Comparison of ENCODE assay signal across 16 cellular contexts in genomic region chr11:76270387-76270786, GRCh38.
DNase-seq lines count a peak whose midpoint lies in the region; ATAC-seq, FAIRE-seq and TF ChIP-seq lines count a peak whose summit lies in the region.
"Had no signal": no experiment of that assay in that cellular context is flagged by ENCODE, and none has a peak within 500 bp of the region (broad histone marks: within the 10 kb centered on the region; RNA-seq: fewer than 3 reads in every experiment).

No MANE protein-coding gene starts in this region.

- intact Hi-C loops in colonic mucosa (cut with DNase I), result no loop called here
- intact Hi-C loops in HepG2 (cut with micrococcal nuclease; ENCODE audit: unreplicated experiment), result no loop called here
- intact Hi-C loops in tibial artery (cut with DNase I; ENCODE audit: low total_unique reads), result no loop called here

- H3K36me3 ChIP-seq in colonic mucosa, result no peaks in the 10 kb centered on the region
- no peaks in the 10 kb centered on the region for H3K36me3 ChIP-seq in HepG2 (replicated peaks in 1 of 2; ENCODE audit: control insufficient read depth in 1 of 2, insufficient read depth in 2 of 2, low read length in 2 of 2)
- H3K36me3 ChIP-seq in tibial artery, result no peaks in the 10 kb centered on the region

- TF ChIP-seq RAD21 in HepG2 (CRISPR knock-in tag; IDR thresholded peaks at IDR 0.05), result no peak

- POLR2A ChIA-PET in HepG2 (lab: Yijun Ruan, JAX), result no interaction called here

- TF ChIP-seq EP300 in HepG2 (IDR thresholded peaks at IDR 0.05; ENCODE audit: low read depth in 2 of 2, low read length in 2 of 2) (no peak), HepG2 (CRISPR knock-in tag; IDR thresholded peaks at IDR 0.05; ENCODE audit: borderline replicate concordance) (no peak)

- H3K4me3 ChIP-seq in colonic mucosa (no peak overlapping the region), HepG2 (replicated peaks in 1 of 3; ENCODE audit: insufficient read depth in 1 of 3, low read depth in 2 of 3, low read length in 3 of 3) (no peak overlapping the region), tibial artery (no peak overlapping the region)

- DNase-seq in NCI-H345 (lab: John Stamatoyannopoulos, UW) (peak; percentile 39), NCI-H345 treated with DMSO at 0.1 percent for 48 hours (lab: John Stamatoyannopoulos, UW; ENCODE audit: unreplicated experiment) (no peak), colonic mucosa (peak; percentile 25), HepG2 (ENCODE audit: low spot score) (no peak), tibial artery (peak; percentile 63 to 80), ACHN (no peak)
- no peak for DNase-seq in activated CD4-positive, alpha-beta T cell treated with anti-CD3 and anti-CD28 coated beads for 1 hour
- DNase-seq: activated effector memory CD4-positive, alpha-beta T cell treated with Interleukin-2 at 50 U/mL for 16 hours; CD4-positive, alpha-beta T cell; effector CD8-positive, alpha-beta T cell had no signal

- no peaks in the 10 kb centered on the region for H4K20me1 ChIP-seq in HepG2 (ENCODE audit: insufficient read depth, low read length)

- H3K4me2 ChIP-seq in HepG2 (ENCODE audit: low read depth, low read length), result no peak overlapping the region

- in situ Hi-C loops in HepG2 (cut with HindIII; ENCODE audit: extremely low pct_ligation_motif_present, low pct_unique_long_range_greater_than_20kb) (no loop called here), ACHN (cut with HindIII; ENCODE audit: low pct_ligation_motif_present, low pct_unique_long_range_greater_than_20kb, low sequenced_read_pairs) (no loop called here)

- no peak for TF ChIP-seq POLR2A in HepG2 (IDR thresholded peaks at IDR 0.05; ENCODE audit: insufficient read depth in 1 of 2, low read depth in 2 of 2, low read length in 2 of 2)

- H3K4me1 ChIP-seq in colonic mucosa (no peaks in the 10 kb centered on the region), HepG2 (ENCODE audit: insufficient read depth, low read length) (peaks cover 9% of the 10 kb centered on the region; the same call in 1 of the 2 replicates), tibial artery (peaks cover 0 to 9% (median 4%) of the 10 kb centered on the region in 4 donors)
- H3K4me1 ChIP-seq: parathyroid adenoma had no signal

- 0% methylated on average over 1 of the region's 1 CpG for WGBS in HepG2 (ENCODE audit: low lambda C conversion rate)

- no peaks in the 10 kb centered on the region for H3K79me2 ChIP-seq in HepG2 (ENCODE audit: insufficient read depth, low read length)
- H3K79me2 ChIP-seq: parathyroid adenoma had no signal

- TF ChIP-seq CTCF in colonic mucosa (IDR thresholded peaks at IDR 0.05) (no peak), HepG2 (CRISPR knock-in tag; IDR thresholded peaks at IDR 0.05) (no peak), tibial artery (IDR thresholded peaks at IDR 0.05) (no peak)

- CTCF ChIA-PET in HepG2 (lab: Yijun Ruan, JAX; ENCODE audit: low intra/inter-chr PET ratio, low total read pairs), result no interaction called here

- no peak overlapping the region for H3K9ac ChIP-seq in colonic mucosa (ENCODE audit: low read depth in 2 of 2, low read length in 2 of 2)
- H3K9ac ChIP-seq in HepG2 (ENCODE audit: insufficient read depth, low read depth, low read length), result no peak overlapping the region
- H3K9ac ChIP-seq: parathyroid adenoma had no signal

- H3K27ac ChIP-seq in colonic mucosa (no peak overlapping the region), HepG2 (ENCODE audit: extremely low read length, insufficient read depth, low read length) (no peak overlapping the region), tibial artery (peak overlapping the region; percentile 1 to 37)
- H3K27ac ChIP-seq: parathyroid adenoma, VCaP had no signal

- BruUV-seq in HepG2 (replicated peaks; lab: Mats Ljungman, UMichigan), result no TSS peak

- no peak overlapping the region for H2AFZ ChIP-seq in HepG2 (ENCODE audit: low read length)
- H2AFZ ChIP-seq: parathyroid adenoma had no signal

- no peaks in the 10 kb centered on the region for H3K9me3 ChIP-seq in colonic mucosa
- peaks cover 16% of the 10 kb centered on the region for H3K9me3 ChIP-seq in HepG2 (ENCODE audit: low read length)
- peaks cover 0 to 4% (median 0%) of the 10 kb centered on the region in 3 donors for H3K9me3 ChIP-seq in tibial artery

- ATAC-seq in HepG2, result peak; percentile 57
- no peak for ATAC-seq in GM18498 (IDR thresholded peaks at IDR 0.05; ENCODE audit: unreplicated experiment)

- no peaks in the 10 kb centered on the region for H3K27me3 ChIP-seq in colonic mucosa
- H3K27me3 ChIP-seq in HepG2 (ENCODE audit: control insufficient read depth in 1 of 2, insufficient read depth in 2 of 2, low read length in 2 of 2), result peaks cover 2 to 13% of the 10 kb centered on the region in 2 experiments
- H3K27me3 ChIP-seq in tibial artery, result no peaks in the 10 kb centered on the region

- no peak for FAIRE-seq in HepG2 (lab: Jason Lieb, UNC)
- FAIRE-seq: A204.1, G401.6, islet of Langerhans had no signal

TF ChIP-seq in HepG2, 621 proteins besides CTCF, POLR2A, EP300 and RAD21:
- TF ChIP-seq NR2F1 (CRISPR knock-in tag; IDR thresholded peaks at IDR 0.05) (no peak), SMAD9 (CRISPR knock-in tag; IDR thresholded peaks at IDR 0.05) (no peak), FOXJ3 (CRISPR knock-in tag; IDR thresholded peaks at IDR 0.05; ENCODE audit: borderline replicate concordance) (no peak), TFAP4 (IDR thresholded peaks at IDR 0.05; ENCODE audit: borderline replicate concordance, low read depth) (peak; percentile 7; the same call in 1 of the 2 replicates), SMARCE1 (IDR thresholded peaks at IDR 0.05; ENCODE audit: borderline replicate concordance) (no peak), CAMTA2 (CRISPR knock-in tag; IDR thresholded peaks at IDR 0.05; ENCODE audit: borderline replicate concordance) (no peak), CEBPB (IDR thresholded peaks at IDR 0.05; ENCODE audit: borderline replicate concordance, low read depth, low read length) (peak; percentile 80), ZFP37 (CRISPR knock-in tag; IDR thresholded peaks at IDR 0.05; ENCODE audit: borderline replicate concordance) (no peak), CEBPG (CRISPR knock-in tag; IDR thresholded peaks at IDR 0.05) (peak; percentile 62), HNF4A (CRISPR knock-in tag; IDR thresholded peaks at IDR 0.05) (0 out of 2 replicates have a peak, but pooled peaks have one; percentile 0), SNRNP70 (IDR thresholded peaks at IDR 0.05; ENCODE audit: low read depth, low read length) (no peak), PATZ1 (CRISPR knock-in tag; IDR thresholded peaks at IDR 0.05) (0 out of 2 replicates have a peak, but pooled peaks have one; percentile 11), NFIC (IDR thresholded peaks at IDR 0.05; ENCODE audit: low read length) (no peak), ZIK1 (CRISPR knock-in tag; IDR thresholded peaks at IDR 0.05; ENCODE audit: borderline replicate concordance, low read depth) (no peak), FOXP4 (CRISPR knock-in tag; IDR thresholded peaks at IDR 0.05) (no peak), CERS6 (CRISPR knock-in tag; IDR thresholded peaks at IDR 0.05) (no peak), ZNF720 (CRISPR knock-in tag; IDR thresholded peaks at IDR 0.05) (no peak), NFKB2 (CRISPR knock-in tag; IDR thresholded peaks at IDR 0.05; ENCODE audit: borderline replicate concordance) (no peak), ZNF484 (CRISPR knock-in tag; IDR thresholded peaks at IDR 0.05; ENCODE audit: borderline replicate concordance, low read depth) (no peak)

Comparison
In these comparisons a context has a peak if more than half of its experiments do, and no peak if none do; other contexts are left out.
1. DNase-seq: peak in NCI-H345 (single experiment), colonic mucosa (single experiment) and tibial artery (2 of 2); none in NCI-H345 treated with DMSO at 0.1 percent for 48 hours (single experiment), HepG2 (single experiment), ACHN (single experiment) and activated CD4-positive, alpha-beta T cell treated with anti-CD3 and anti-CD28 coated beads for 1 hour (single experiment).
2. H3K27ac ChIP-seq: peak in tibial artery (2 of 2); none in colonic mucosa (single experiment) and HepG2 (single experiment).